In genomic region chr5:77281969-77282336, GRCh38 we compare ENCODE assay signal across 17 cellular contexts.
DNase-seq lines count a peak whose midpoint lies in the region; ATAC-seq, FAIRE-seq and TF ChIP-seq lines count a peak whose summit lies in the region.
"Had no signal": no experiment of that assay in that cellular context is flagged by ENCODE, and none has a peak within 500 bp of the region (broad histone marks: within the 10 kb centered on the region; RNA-seq: fewer than 3 reads in every experiment).

No MANE protein-coding gene starts in this region.

- no peak overlapping the region for H3K4me3 Mint-ChIP-seq in chondrocyte (ENCODE audit: unreplicated experiment)
- H3K4me3 Mint-ChIP-seq: CD8-positive, alpha-beta T cell; GM23338 had no signal

- no peak for TF ChIP-seq POLR2A in stomach (IDR thresholded peaks at IDR 0.05)

- H3F3A ChIP-seq in GM23248 (ENCODE audit: insufficient read depth) (peaks cover 14% of the 10 kb centered on the region; the same call in 1 of the 2 replicates), PC-3 (ENCODE audit: low read length, unreplicated experiment) (no peaks in the 10 kb centered on the region)

- no peaks in the 10 kb centered on the region for H3K27me3 Mint-ChIP-seq in chondrocyte (ENCODE audit: low read depth)

- intact Hi-C loops in PC-3 (cut with micrococcal nuclease) = loop anchor here (10.0 kb wide), 1 partner anchor 153 kb away; no protein-coding TSS in a partner anchor
- intact Hi-C loops in stomach (cut with DNase I; ENCODE audit: low total_unique reads) = no loop called here
- intact Hi-C loops in kidney (cut with DNase I) = no loop called here

- H4K20me1 ChIP-seq in GM23248 (ENCODE audit: insufficient read depth) (no peaks in the 10 kb centered on the region), PC-3 (ENCODE audit: low read length) (no peaks in the 10 kb centered on the region)

- FAIRE-seq in kidney (lab: Jason Lieb, UNC) = no peak

- H3K9me3 Mint-ChIP-seq in chondrocyte (ENCODE audit: low read depth) = peaks cover 4% of the 10 kb centered on the region
- H3K9me3 Mint-ChIP-seq: CD8-positive, alpha-beta T cell; GM23338 had no signal

- no peak for TF ChIP-seq CTCF in PC-3 (conservative IDR thresholded peaks at IDR 0.05; ENCODE audit: low read depth, low read length)
- TF ChIP-seq CTCF in chondrocyte (IDR thresholded peaks at IDR 0.05) = no peak
- no peak for TF ChIP-seq CTCF in parathyroid adenoma (IDR thresholded peaks at IDR 0.05)
- no peak for TF ChIP-seq CTCF in stomach (IDR thresholded peaks at IDR 0.05)
- no peak for TF ChIP-seq CTCF in kidney (IDR thresholded peaks at IDR 0.05; ENCODE audit: borderline replicate concordance, extremely low read depth, insufficient read depth)

- H3K9me2 ChIP-seq in GM23248 (ENCODE audit: insufficient read depth) (no peaks in the 10 kb centered on the region), PC-3 (replicated peaks; ENCODE audit: low read length) (no peaks in the 10 kb centered on the region)

- H3K27ac Mint-ChIP-seq in chondrocyte (ENCODE audit: unreplicated experiment) = peak overlapping the region; percentile 74
- H3K27ac Mint-ChIP-seq: CD8-positive, alpha-beta T cell; GM23338 had no signal

- in situ Hi-C loops in GM23248 (cut with MboI) = no loop called here

- BruUV-seq in PC-3 (replicated peaks; lab: Mats Ljungman, UMichigan) = no TSS peak

- H2AFZ ChIP-seq in GM23248 = peak overlapping the region; percentile 50
- H2AFZ ChIP-seq in PC-3 (ENCODE audit: low read length) = peak overlapping the region; percentile 36
- H2AFZ ChIP-seq in parathyroid adenoma = peak overlapping the region; percentile 24
- H2AFZ ChIP-seq: GM23338 had no signal

- H3K36me3 ChIP-seq in GM23248 (ENCODE audit: low read depth) (no peaks in the 10 kb centered on the region), PC-3 (ENCODE audit: low read depth, low read length) (no peaks in the 10 kb centered on the region), parathyroid adenoma (ENCODE audit: control insufficient read depth, insufficient read depth, low read length) (no peaks in the 10 kb centered on the region), stomach (no peaks in the 10 kb centered on the region), kidney (ENCODE audit: control insufficient read depth in 1 of 2, insufficient read depth in 2 of 2, low read length in 2 of 2) (no peaks in the 10 kb centered on the region)
- H3K36me3 ChIP-seq: Peyer's patch had no signal

- no peak for DNase-seq in GM23248
- DNase-seq in PC-3 = no peak
- no peak for DNase-seq in chondrocyte (ENCODE audit: low spot score)
- no peak for DNase-seq in stomach
- no peak for DNase-seq in kidney
- no peak for DNase-seq in AG20443 (ENCODE audit: low spot score)
- DNase-seq: CD8-positive, alpha-beta T cell; DMS79 treated with DMSO at 0.1 percent for 48 hours; KG1; NCI-H1048; NCI-H146; NCI-H510A treated with DMSO at 0.1 percent for 48 hours; Peyer's patch; SHP77 treated with DMSO at 0.1 percent for 48 hours had no signal

- CTCF ChIA-PET in PC-3 (lab: Charles Lee) = interaction anchor here (0.7 kb wide), 1 partner anchor 149 kb away, joined by 3 read pairs; no protein-coding TSS in a partner anchor

- ATAC-seq in PC-3 (no peak), GM21360 (IDR thresholded peaks at IDR 0.05; ENCODE audit: unreplicated experiment) (no peak)
- ATAC-seq: CD8-positive, alpha-beta T cell had no signal

- H3K9ac ChIP-seq in GM23248 (no peak overlapping the region), PC-3 (ENCODE audit: low read length) (no peak overlapping the region), parathyroid adenoma (no peak overlapping the region), kidney (ENCODE audit: low read length in 2 of 2) (no peak overlapping the region)

- H3K4me2 ChIP-seq in GM23248 (ENCODE audit: unreplicated experiment) (peak overlapping the region; percentile 22), PC-3 (ENCODE audit: low read length) (0 out of 2 replicates have a peak overlapping the region, but pooled peaks have one; percentile 46), parathyroid adenoma (ENCODE audit: low read length) (no peak overlapping the region)
- H3K4me2 ChIP-seq: GM23338 had no signal

- no peaks in the 10 kb centered on the region for H3K36me3 Mint-ChIP-seq in chondrocyte (ENCODE audit: low read depth)
- H3K36me3 Mint-ChIP-seq: CD8-positive, alpha-beta T cell had no signal

- H3K4me1 Mint-ChIP-seq in chondrocyte (ENCODE audit: low read depth) = peaks cover 12% of the 10 kb centered on the region

- no peak overlapping the region for H3K4me3 ChIP-seq in GM23248
- no peak overlapping the region for H3K4me3 ChIP-seq in PC-3 (ENCODE audit: low read length)
- H3K4me3 ChIP-seq in parathyroid adenoma (ENCODE audit: low read depth, low read length) = no peak overlapping the region
- no peak overlapping the region for H3K4me3 ChIP-seq in stomach
- H3K4me3 ChIP-seq in kidney (ENCODE audit: low read length in 2 of 2) = no peak overlapping the region
- H3K4me3 ChIP-seq: GM23338, Peyer's patch had no signal

- H3K79me2 ChIP-seq in GM23248 (ENCODE audit: insufficient read depth) (no peaks in the 10 kb centered on the region), PC-3 (ENCODE audit: low read length) (no peaks in the 10 kb centered on the region), parathyroid adenoma (no peaks in the 10 kb centered on the region)

- peaks cover 9% of the 10 kb centered on the region for H3K4me1 ChIP-seq in GM23248 (ENCODE audit: insufficient read depth)
- peaks cover 11% of the 10 kb centered on the region for H3K4me1 ChIP-seq in PC-3 (ENCODE audit: insufficient read depth, low read length)
- no peaks in the 10 kb centered on the region for H3K4me1 ChIP-seq in parathyroid adenoma
- peaks cover 0 to 13% (median 3%) of the 10 kb centered on the region in 4 donors for H3K4me1 ChIP-seq in stomach
- peaks cover 0 to 2% of the 10 kb centered on the region in 2 donors for H3K4me1 ChIP-seq in kidney (ENCODE audit: control insufficient read depth in 1 of 2, insufficient read depth in 1 of 2, low read depth in 1 of 2, low read length in 2 of 2)
- H3K4me1 ChIP-seq: Peyer's patch had no signal

- POLR2A ChIA-PET in PC-3 (lab: Charles Lee; ENCODE audit: unreplicated experiment) = no interaction called here

- WGBS in GM23248 (ENCODE audit: low coverage in 1 of 2, low lambda C conversion rate in 2 of 2, missing lambda C conversion rate in 2 of 2), 2 experiments = 52 to 64% methylated on average over 3 of the region's 3 CpGs
- WGBS in stomach, 5 donors = 66 to 87% (median 72%) methylated on average over 3 of the region's 3 CpGs

- H3K27me3 ChIP-seq in GM23248 (replicated peaks; ENCODE audit: insufficient read depth) (no peaks in the 10 kb centered on the region), PC-3 (ENCODE audit: low read length) (no peaks in the 10 kb centered on the region), parathyroid adenoma (ENCODE audit: control insufficient read depth, insufficient read depth, low read length) (no peaks in the 10 kb centered on the region), stomach (no peaks in the 10 kb centered on the region)
- H3K27me3 ChIP-seq: Peyer's patch had no signal

- H3K9me3 ChIP-seq in GM23248 (ENCODE audit: low read depth) = no peaks in the 10 kb centered on the region
- H3K9me3 ChIP-seq in PC-3 (ENCODE audit: low read length) = no peaks in the 10 kb centered on the region
- H3K9me3 ChIP-seq in parathyroid adenoma (ENCODE audit: control insufficient read depth, low read length) = no peaks in the 10 kb centered on the region
- H3K9me3 ChIP-seq in stomach = no peaks in the 10 kb centered on the region
- no peaks in the 10 kb centered on the region for H3K9me3 ChIP-seq in kidney (ENCODE audit: control insufficient read depth in 1 of 2, low read length in 2 of 2)
- H3K9me3 ChIP-seq: Peyer's patch had no signal

- peak overlapping the region; percentile 74 for H3K27ac ChIP-seq in GM23248
- H3K27ac ChIP-seq in PC-3 (ENCODE audit: low read length) = no peak overlapping the region
- H3K27ac ChIP-seq in parathyroid adenoma = peak overlapping the region; percentile 9
- peak overlapping the region in 1 of 5 donors; percentile 42 for H3K27ac ChIP-seq in stomach
- no peak overlapping the region for H3K27ac ChIP-seq in kidney (ENCODE audit: low read depth in 2 of 2, low read length in 2 of 2)
- H3K27ac ChIP-seq: Peyer's patch had no signal

- TF ChIP-seq EP300 in stomach (IDR thresholded peaks at IDR 0.05) = no peak

Comparison
In these comparisons a context has a peak if more than half of its experiments do, and no peak if none do; other contexts are left out.
1. H3K27ac ChIP-seq: peak in GM23248 (single experiment) and parathyroid adenoma (single experiment); none in PC-3 (single experiment) and kidney (0 of 2).
2. Peak in every context shown above with its lines, with median percentiles within 50 percentile points of each other: H2AFZ ChIP-seq.